8 cellular contexts compared by ENCODE assay signal in genomic region chr17:28334176-28334575, GRCh38. TPM values are rescaled to one million over a fixed set of nuclear protein-coding genes. Genes with fewer than 3 reads are reported as not detected.
A peak's percentile ranks its signal among the peaks of the same experiment; 100 is the strongest.
DNase-seq lines count a peak whose midpoint lies in the region; ATAC-seq, FAIRE-seq and TF ChIP-seq lines count a peak whose summit lies in the region.

No MANE protein-coding gene starts in this region.

- no peaks in the 10 kb centered on the region for H3K27me3 Mint-ChIP-seq in mesothelial cell of epicardium (ENCODE audit: low read depth)

- POLR2A ChIA-PET in A549 (lab: Yijun Ruan, JAX) = interaction anchor here (0.8 to 2.0 kb wide), 2 partner anchors 23 to 48 kb away, joined by 3 to 6 read pairs; partner anchors contain the start of gene POLDIP2

- H3K27ac ChIP-seq in A549 (peak overlapping the region in 1 of 2 experiments; percentile 86; a peak in 1 of 6 replicates), HUES64 (ENCODE audit: low read depth, low read length) (no peak overlapping the region), ascending aorta (peak overlapping the region in 1 of 2 donors; percentile 96)

- TF ChIP-seq EP300 in A549 (IDR thresholded peaks at IDR 0.05) = no peak

- H3K36me3 ChIP-seq in HUES64 (ENCODE audit: insufficient read depth, low read length) (peaks cover 8% of the 10 kb centered on the region), ascending aorta (peaks cover 21 to 24% of the 10 kb centered on the region in 2 donors)

- H3K27ac Mint-ChIP-seq in mesothelial cell of epicardium = peak overlapping the region; percentile 100

- H3K4me2 ChIP-seq in A549 = peak overlapping the region; percentile 85

- H3K36me3 Mint-ChIP-seq in mesothelial cell of epicardium = no peaks in the 10 kb centered on the region

- TF ChIP-seq POLR2A in A549 (IDR thresholded peaks at IDR 0.05; ENCODE audit: low read length) (no peak), H54 (IDR thresholded peaks at IDR 0.05; ENCODE audit: low read depth, low read length) (no peak)

- H3K4me3 ChIP-seq in A549 (peak overlapping the region; percentile 86), HUES64 (ENCODE audit: low read length) (peak overlapping the region; percentile 92), ascending aorta (peak overlapping the region; percentile 93 to 95)

- TF ChIP-seq CTCF in A549 (IDR thresholded peaks at IDR 0.05) = no peak
- no peak for TF ChIP-seq CTCF in ascending aorta (IDR thresholded peaks at IDR 0.05)
- no peak for TF ChIP-seq CTCF in mesothelial cell of epicardium (IDR thresholded peaks at IDR 0.05; ENCODE audit: unreplicated experiment)

- H3K4me1 Mint-ChIP-seq in mesothelial cell of epicardium = peaks cover 31% of the 10 kb centered on the region

- H3K27me3 ChIP-seq in HUES64 (ENCODE audit: insufficient read depth, low read length) (no peaks in the 10 kb centered on the region), ascending aorta (no peaks in the 10 kb centered on the region)

- no peak for ATAC-seq in A549
- ATAC-seq in GM18868 (IDR thresholded peaks at IDR 0.05; ENCODE audit: unreplicated experiment) = no peak

- 65% methylated on average over 6 of the region's 6 CpGs for WGBS in A549 (ENCODE audit: missing lambda C conversion rate)
- WGBS in HUES64 = 81% methylated on average over 6 of the region's 6 CpGs

- 0 out of 2 replicates have a peak overlapping the region, but pooled peaks have one; percentile 49 for H3K9ac ChIP-seq in HUES64 (ENCODE audit: low read depth, low read length)

- CTCF ChIA-PET in A549 (lab: Yijun Ruan, JAX) = interaction anchor here (1.1 to 7.0 kb wide), 5 partner anchors 8 to 101 kb away, joined by 4 to 41 read pairs (median 12); partner anchors contain the start of gene TMEM97

- H3K9me3 ChIP-seq in A549 = no peaks in the 10 kb centered on the region
- H3K9me3 ChIP-seq in HUES64 (ENCODE audit: insufficient read depth, low read depth, low read length) = no peaks in the 10 kb centered on the region
- no peaks in the 10 kb centered on the region for H3K9me3 ChIP-seq in ascending aorta

- H3K9me3 Mint-ChIP-seq in mesothelial cell of epicardium = no peaks in the 10 kb centered on the region

- FAIRE-seq in A549 (lab: Jason Lieb, UNC) (no peak), H54 (lab: Jason Lieb, UNC) (no peak)

- H3K4me1 ChIP-seq in A549 (peaks cover 31% of the 10 kb centered on the region), HUES64 (ENCODE audit: insufficient read depth, low read length) (peaks cover 12% of the 10 kb centered on the region; the same call in 1 of the 2 replicates), ascending aorta (peaks cover 27 to 36% of the 10 kb centered on the region in 2 donors)

- no peak for TF ChIP-seq RAD21 in A549 (conservative IDR thresholded peaks at IDR 0.05 in 1 of 2, IDR thresholded peaks at IDR 0.05 in 1 of 2)

- no peak for DNase-seq in A549 (ENCODE audit: low read depth in 1 of 2, low spot score in 1 of 2)
- DNase-seq in ascending aorta (ENCODE audit: low spot score in 2 of 2) = no peak
- DNase-seq in mesothelial cell of epicardium (ENCODE audit: low spot score in 2 of 2, unreplicated experiment in 2 of 2) = no peak
- no peak for DNase-seq in EL
- no peak for DNase-seq in iPS-NIHi11 (ENCODE audit: low spot score)
- DNase-seq in H54 (ENCODE audit: insufficient read length, low spot score) = no peak

- H3K4me3 Mint-ChIP-seq in mesothelial cell of epicardium = peak overlapping the region; percentile 99

- intact Hi-C loops in ascending aorta (cut with DNase I) = no loop called here

TF ChIP-seq in A549, 52 proteins besides CTCF, POLR2A, EP300 and RAD21:
- TF ChIP-seq RARB (CRISPR knock-in tag; IDR thresholded peaks at IDR 0.05) (no peak), HOXB13 (CRISPR knock-in tag; IDR thresholded peaks at IDR 0.05; ENCODE audit: low read depth) (no peak), POLR2AphosphoS2 (conservative IDR thresholded peaks at IDR 0.05; ENCODE audit: low read length) (no peak), ZSCAN20 (CRISPR knock-in tag; IDR thresholded peaks at IDR 0.05) (no peak), SMC3 (IDR thresholded peaks at IDR 0.05) (no peak), CHD4 (IDR thresholded peaks at IDR 0.05; ENCODE audit: borderline replicate concordance) (no peak), HOXB5 (CRISPR knock-in tag; IDR thresholded peaks at IDR 0.05) (no peak), E2F6 (IDR thresholded peaks at IDR 0.05; ENCODE audit: borderline replicate concordance, low read depth) (no peak), NR3C1 (IDR thresholded peaks at IDR 0.05) (no peak)

RNA-seq across cellular contexts. Expression of gene IFT20, which starts 1.1 kb away (rescaled TPM):
- polyA plus RNA-seq in A549 (2011; rRNA removed) (58.7 and 72.1 TPM in 2 replicates), A549 (2017; fragmentation: RNase III; extraction: RNeasy Plus Mini Kit Qiagen cat#74134 plus additional on column Dnase treatment) (53.8 to 57.4 TPM (median 56.8 TPM) in 3 replicates)
- 49.7 and 52.2 TPM in 2 replicates for polyA plus RNA-seq in A549 (2012; cell fraction: cytosol; rRNA removed)
- polyA plus RNA-seq in A549 (2012; cell fraction: nucleus; rRNA removed) = 36.8 and 43.6 TPM in 2 replicates
- 15.0 and 17.0 TPM in 2 replicates for polyA minus RNA-seq in A549 (2011; rRNA and poly(A)+ RNA removed)
- polyA plus RNA-seq in HUES64 (2013, experiment 1 of 2) = 18.5 TPM
- polyA plus RNA-seq in HUES64 (2013, experiment 2 of 2) = 20.2 TPM
- total RNA-seq in ascending aorta (13.6 TPM), mesothelial cell of epicardium (36.7 to 40.2 TPM (median 39.8 TPM) in 3 replicates)

RNA-seq across cellular contexts. Expression of gene TNFAIP1, which starts 1.4 kb away (rescaled TPM):
- 66.2 and 68.3 TPM in 2 replicates for polyA plus RNA-seq in A549 (2011; rRNA removed)
- 56.9 and 65.0 TPM in 2 replicates for polyA plus RNA-seq in A549 (2012; cell fraction: cytosol; rRNA removed)
- polyA plus RNA-seq in A549 (2012; cell fraction: nucleus; rRNA removed) = 59.9 and 77.4 TPM in 2 replicates
- polyA plus RNA-seq in A549 (2017; fragmentation: RNase III; extraction: RNeasy Plus Mini Kit Qiagen cat#74134 plus additional on column Dnase treatment) = 37.4 to 38.8 TPM (median 37.4 TPM) in 3 replicates
- 110 and 120 TPM in 2 replicates for polyA minus RNA-seq in A549 (2011; rRNA and poly(A)+ RNA removed)
- polyA plus RNA-seq in HUES64 (2013, experiment 1 of 2) = 9.3 TPM
- polyA plus RNA-seq in HUES64 (2013, experiment 2 of 2) = 12.1 TPM
- total RNA-seq in ascending aorta = 66.4 TPM
- 35.8 to 41.8 TPM (median 37.6 TPM) in 3 replicates for total RNA-seq in mesothelial cell of epicardium

RNA-seq across cellular contexts. Expression of gene TMEM97, which starts 15.2 kb away (rescaled TPM):
- polyA plus RNA-seq in A549 (2011; rRNA removed) (90.9 and 98.7 TPM in 2 replicates), A549 (2017; fragmentation: RNase III; extraction: RNeasy Plus Mini Kit Qiagen cat#74134 plus additional on column Dnase treatment) (65.0 to 75.6 TPM (median 70.2 TPM) in 3 replicates)
- 39.8 and 43.6 TPM in 2 replicates for polyA plus RNA-seq in A549 (2012; cell fraction: cytosol; rRNA removed)
- 18.3 and 28.7 TPM in 2 replicates for polyA plus RNA-seq in A549 (2012; cell fraction: nucleus; rRNA removed)
- polyA minus RNA-seq in A549 (2011; rRNA and poly(A)+ RNA removed) = 58.8 and 66.0 TPM in 2 replicates
- polyA plus RNA-seq in HUES64 (2013, experiment 1 of 2) = 115 TPM
- polyA plus RNA-seq in HUES64 (2013, experiment 2 of 2) = 122 TPM
- total RNA-seq in ascending aorta (not detected), mesothelial cell of epicardium (43.0 to 45.5 TPM (median 43.3 TPM) in 3 replicates)

RNA-seq across cellular contexts. Expression of gene POLDIP2, which starts 23.2 kb away (rescaled TPM):
- polyA plus RNA-seq in A549 (2011; rRNA removed) (132 and 162 TPM in 2 replicates), A549 (2017; fragmentation: RNase III; extraction: RNeasy Plus Mini Kit Qiagen cat#74134 plus additional on column Dnase treatment) (125 to 130 TPM (median 127 TPM) in 3 replicates)
- polyA plus RNA-seq in A549 (2012; cell fraction: cytosol; rRNA removed) = 145 and 182 TPM in 2 replicates
- polyA plus RNA-seq in A549 (2012; cell fraction: nucleus; rRNA removed) = 98.1 and 111 TPM in 2 replicates
- 148 and 169 TPM in 2 replicates for polyA minus RNA-seq in A549 (2011; rRNA and poly(A)+ RNA removed)
- 54.3 TPM for polyA plus RNA-seq in HUES64 (2013, experiment 1 of 2)
- polyA plus RNA-seq in HUES64 (2013, experiment 2 of 2) = 51.4 TPM
- total RNA-seq in ascending aorta (82.2 TPM), mesothelial cell of epicardium (60.8 to 61.0 TPM (median 60.9 TPM) in 3 replicates)

RNA-seq across cellular contexts. Expression of gene SEBOX, which starts 30.8 kb away (rescaled TPM):
- polyA plus RNA-seq in A549 (2011; rRNA removed) (not detected in 2 replicates), A549 (2017; fragmentation: RNase III; extraction: RNeasy Plus Mini Kit Qiagen cat#74134 plus additional on column Dnase treatment) (not detected in 3 replicates)
- polyA plus RNA-seq in A549 (2012; cell fraction: cytosol; rRNA removed) = not detected in 2 replicates
- not detected in 2 replicates for polyA plus RNA-seq in A549 (2012; cell fraction: nucleus; rRNA removed)
- not detected in 2 replicates for polyA minus RNA-seq in A549 (2011; rRNA and poly(A)+ RNA removed)
- polyA plus RNA-seq in HUES64 (2013, experiment 1 of 2) = not detected
- polyA plus RNA-seq in HUES64 (2013, experiment 2 of 2) = not detected
- total RNA-seq in ascending aorta (not detected), mesothelial cell of epicardium (not detected in 3 replicates)

Comparison
In these comparisons a context has a peak if more than half of its experiments do, and no peak if none do; other contexts are left out.
1. RNA of gene TMEM97, which starts 15.2 kb away (total RNA-seq): 43.0 to 45.5 TPM in mesothelial cell of epicardium; not detected in ascending aorta (single experiment); every median in the first group is over 10 times any median in the second.
2. Peak in every context shown above with its lines, with median percentiles within 50 percentile points of each other: H3K4me3 ChIP-seq.